In genomic region chr2:238864207-238865014, GRCh38 we compare ENCODE assay signal across 8 cellular contexts. TPM values are rescaled to one million over a fixed set of nuclear protein-coding genes. Genes with fewer than 3 reads are reported as not detected.
DNase-seq lines count a peak whose midpoint lies in the region; ATAC-seq and TF ChIP-seq lines count a peak whose summit lies in the region.

No MANE protein-coding gene starts in this region.

- H3K36me3 Mint-ChIP-seq in activated CD8-positive, alpha-beta memory T cell treated with anti-CD3 and anti-CD28 coated beads, Interleukin-2, amount 10 ng/mL, durations not matched to agents 7 days and 5 days, result no peaks in the 10 kb centered on the region

- peak; percentile 39 for DNase-seq in A673 (ENCODE audit: low spot score)
- peak; percentile 93 for DNase-seq in HT-29 (ENCODE audit: low spot score)
- peak; percentile 44 for DNase-seq in activated CD8-positive, alpha-beta memory T cell treated with anti-CD3 and anti-CD28 coated beads, Interleukin-2, amount 10 ng/mL, durations not matched to agents 7 days and 5 days
- DNase-seq in foreskin melanocyte, result peak; percentile 63
- DNase-seq in prostate gland (ENCODE audit: low spot score), result peak; percentile 87
- no peak for DNase-seq in NAMALWA (ENCODE audit: low spot score)
- no peak for DNase-seq in activated CD4-positive, alpha-beta T cell treated with anti-CD3 and anti-CD28 coated beads for 1 hour

- peak; percentile 45 for ATAC-seq in activated CD8-positive, alpha-beta memory T cell treated with anti-CD3 and anti-CD28 coated beads, Interleukin-2, amount 10 ng/mL, durations not matched to agents 7 days and 5 days
- ATAC-seq in HG03039 (IDR thresholded peaks at IDR 0.05; ENCODE audit: unreplicated experiment), result no peak

- H3K27me3 Mint-ChIP-seq in activated CD8-positive, alpha-beta memory T cell treated with anti-CD3 and anti-CD28 coated beads, Interleukin-2, amount 10 ng/mL, durations not matched to agents 7 days and 5 days, result peaks cover 3% of the 10 kb centered on the region

- no TSS peak for BruUV-seq in A673 (replicated peaks; lab: Mats Ljungman, UMichigan)

- H3K9me3 ChIP-seq in A673 (ENCODE audit: low read depth, low read length, poor library complexity, severe bottlenecking) (no peaks in the 10 kb centered on the region), prostate gland (no peaks in the 10 kb centered on the region)

- no peak for TF ChIP-seq CTCF in A673 (conservative IDR thresholded peaks at IDR 0.05; ENCODE audit: low read depth, low read length)
- TF ChIP-seq CTCF in prostate gland (IDR thresholded peaks at IDR 0.05), result no peak

- H3K36me3 ChIP-seq in A673 (ENCODE audit: insufficient read depth, low read length, poor library complexity, severe bottlenecking) (no peaks in the 10 kb centered on the region), prostate gland (no peaks in the 10 kb centered on the region)

- POLR2A ChIA-PET in A673 (lab: Charles Lee; ENCODE audit: low non-redundant PET), result no interaction called here

- intact Hi-C loops in A673 (cut with micrococcal nuclease; ENCODE audit: unreplicated experiment), result no loop called here
- intact Hi-C loops in prostate gland (cut with DNase I), result no loop called here

- no peaks in the 10 kb centered on the region for H3K9me3 Mint-ChIP-seq in activated CD8-positive, alpha-beta memory T cell treated with anti-CD3 and anti-CD28 coated beads, Interleukin-2, amount 10 ng/mL, durations not matched to agents 7 days and 5 days (ENCODE audit: low read depth)

- H3K4me1 ChIP-seq in A673 (ENCODE audit: insufficient read depth, low read length, poor library complexity, severe bottlenecking) (no peaks in the 10 kb centered on the region), prostate gland (replicated peaks) (peaks cover 13% of the 10 kb centered on the region)

- H3K27ac ChIP-seq in A673 (ENCODE audit: low read depth, low read length, poor library complexity, severe bottlenecking) (no peak overlapping the region), prostate gland (peak overlapping the region; percentile 71 to 72)

- no peak overlapping the region for H3K4me3 Mint-ChIP-seq in activated CD8-positive, alpha-beta memory T cell treated with anti-CD3 and anti-CD28 coated beads, Interleukin-2, amount 10 ng/mL, durations not matched to agents 7 days and 5 days

- H3K27me3 ChIP-seq in A673 (replicated peaks; ENCODE audit: insufficient read depth, low read depth, low read length, poor library complexity) (peaks cover 9% of the 10 kb centered on the region), prostate gland (replicated peaks; ENCODE audit: insufficient read depth) (no peaks in the 10 kb centered on the region)

- TF ChIP-seq POLR2A in prostate gland (IDR thresholded peaks at IDR 0.05), result no peak

- no peak overlapping the region for H3K4me3 ChIP-seq in A673 (ENCODE audit: low read depth, low read length, poor library complexity, severe bottlenecking)
- H3K4me3 ChIP-seq in prostate gland, result no peak overlapping the region

- H3K27ac Mint-ChIP-seq in activated CD8-positive, alpha-beta memory T cell treated with anti-CD3 and anti-CD28 coated beads, Interleukin-2, amount 10 ng/mL, durations not matched to agents 7 days and 5 days, result no peak overlapping the region

- peaks cover 3% of the 10 kb centered on the region for H3K4me1 Mint-ChIP-seq in activated CD8-positive, alpha-beta memory T cell treated with anti-CD3 and anti-CD28 coated beads, Interleukin-2, amount 10 ng/mL, durations not matched to agents 7 days and 5 days

- 25% methylated on average over 26 of the region's 29 CpGs for WGBS in prostate gland

- CTCF ChIA-PET in A673 (lab: Charles Lee), result no interaction called here
- CTCF ChIA-PET in activated CD8-positive, alpha-beta memory T cell treated with anti-CD3 and anti-CD28 coated beads, Interleukin-2, amount 10 ng/mL, durations not matched to agents 7 days and 5 days (lab: Charles Lee), result no interaction called here

RNA-seq across cellular contexts. Expression of gene TWIST2, which starts 16.5 kb away (rescaled TPM):
- not detected in 2 replicates for total RNA-seq in A673 (2021)
- not detected in 2 replicates for total RNA-seq in HT-29 (2014; rRNA removed; shearing (Covaris generic))
- total RNA-seq in activated CD8-positive, alpha-beta memory T cell treated with anti-CD3 and anti-CD28 coated beads, Interleukin-2, amount 10 ng/mL, durations not matched to agents 7 days and 5 days, result not detected
- total RNA-seq in prostate gland, result 10 to 100 TPM; 23.5 to 52.9 TPM

Comparison
In these comparisons a context has a peak if more than half of its experiments do, and no peak if none do; other contexts are left out.
1. DNase-seq: peak in A673 (single experiment), HT-29 (single experiment), activated CD8-positive, alpha-beta memory T cell treated with anti-CD3 and anti-CD28 coated beads, Interleukin-2, amount 10 ng/mL, durations not matched to agents 7 days and 5 days (single experiment), foreskin melanocyte (single experiment) and prostate gland (single experiment); none in NAMALWA (single experiment) and activated CD4-positive, alpha-beta T cell treated with anti-CD3 and anti-CD28 coated beads for 1 hour (single experiment).
2. RNA of gene TWIST2, which starts 16.5 kb away (total RNA-seq): 23.5 to 52.9 TPM in prostate gland; not detected in A673, not detected in HT-29 and not detected in activated CD8-positive, alpha-beta memory T cell treated with anti-CD3 and anti-CD28 coated beads, Interleukin-2, amount 10 ng/mL, durations not matched to agents 7 days and 5 days; every median in the first group is over 10 times any median in the second.